In genomic region chr1:161045749-161046573, GRCh38 we compare ENCODE assay signal across 8 cellular contexts. TPM values are rescaled to one million over a fixed set of nuclear protein-coding genes. Genes with fewer than 3 reads are reported as not detected.
A peak's percentile ranks its signal among the peaks of the same experiment; 100 is the strongest.
DNase-seq lines count a peak whose midpoint lies in the region; ATAC-seq and TF ChIP-seq lines count a peak whose summit lies in the region.

USF1 (minus strand) TSS chr1:161045977; CDS start chr1:161043275, 2,702 bp downstream.

- H3K4me3 ChIP-seq in RWPE2 (ENCODE audit: severe bottlenecking), result peak within 1 kb of the TSS; percentile 62

- no peaks in the 10 kb centered on the region for H3K9me3 ChIP-seq in RWPE2 (ENCODE audit: severe bottlenecking)

- no peaks in the 10 kb centered on the region for H3K9me3 Mint-ChIP-seq in activated T-helper 2 cell treated with anti-CD3 and anti-CD28 coated beads, Interferon-gamma antibody, Interleukin-2, Interleukin-4, amounts not matched to agents 10 μg/mL and 5 μg/mL and 100 μg/mL, durations not matched to agents 14 hours and 24 hours and 36 hours
- H3K9me3 Mint-ChIP-seq in natural killer cell treated with Interleukin-12 subunit alpha and Interleukin-12 subunit beta and Interleukin-15 and Interleukin-18, amount 100 ng/mL, for 72 hours, result no peaks in the 10 kb centered on the region

- intact Hi-C loops in activated T-helper 2 cell treated with anti-CD3 and anti-CD28 coated beads, Interferon-gamma antibody, Interleukin-2, Interleukin-4, amounts not matched to agents 10 μg/mL and 5 μg/mL and 100 μg/mL, durations not matched to agents 14 hours and 24 hours and 36 hours (cut with micrococcal nuclease), result loop anchor here (1.0 to 5.0 kb wide), 4 partner anchors 22 to 86 kb away; partner anchors contain the start of genes DEDD, NIT1 and PFDN2

- no peaks in the 10 kb centered on the region for H3K27me3 ChIP-seq in RWPE2 (ENCODE audit: insufficient read depth, poor library complexity, severe bottlenecking)

- H3K4me3 Mint-ChIP-seq in activated T-helper 2 cell treated with anti-CD3 and anti-CD28 coated beads, Interferon-gamma antibody, Interleukin-2, Interleukin-4, amounts not matched to agents 10 μg/mL and 5 μg/mL and 100 μg/mL, durations not matched to agents 14 hours and 24 hours and 36 hours (ENCODE audit: low read depth), result peak within 1 kb of the TSS; percentile 95
- peak within 1 kb of the TSS; percentile 99 for H3K4me3 Mint-ChIP-seq in natural killer cell treated with Interleukin-12 subunit alpha and Interleukin-12 subunit beta and Interleukin-15 and Interleukin-18, amount 100 ng/mL, for 72 hours

- peaks cover 7% of the 10 kb centered on the region for H3K4me1 ChIP-seq in RWPE2 (ENCODE audit: insufficient read depth, poor library complexity, severe bottlenecking)

- H3K36me3 ChIP-seq in RWPE2 (ENCODE audit: low read depth), result peaks cover 21% of the 10 kb centered on the region

- ATAC-seq in RWPE2 (ENCODE audit: low read depth), result peak; percentile 84
- peak; percentile 91 to 94 for ATAC-seq in natural killer cell treated with Interleukin-12 subunit alpha and Interleukin-12 subunit beta and Interleukin-15 and Interleukin-18, amount 100 ng/mL, for 72 hours
- peak; percentile 77 for ATAC-seq in stimulated activated naive CD8-positive, alpha-beta T cell treated with anti-CD3 and anti-CD28 coated beads, Interleukin-15, Interleukin-2, amounts not matched to agents 100 U/mL and 50 U/mL, for 24 hours

- H3K27me3 Mint-ChIP-seq in activated T-helper 2 cell treated with anti-CD3 and anti-CD28 coated beads, Interferon-gamma antibody, Interleukin-2, Interleukin-4, amounts not matched to agents 10 μg/mL and 5 μg/mL and 100 μg/mL, durations not matched to agents 14 hours and 24 hours and 36 hours (ENCODE audit: low read depth), result no peaks in the 10 kb centered on the region
- no peaks in the 10 kb centered on the region for H3K27me3 Mint-ChIP-seq in natural killer cell treated with Interleukin-12 subunit alpha and Interleukin-12 subunit beta and Interleukin-15 and Interleukin-18, amount 100 ng/mL, for 72 hours

- H3K4me1 Mint-ChIP-seq in activated T-helper 2 cell treated with anti-CD3 and anti-CD28 coated beads, Interferon-gamma antibody, Interleukin-2, Interleukin-4, amounts not matched to agents 10 μg/mL and 5 μg/mL and 100 μg/mL, durations not matched to agents 14 hours and 24 hours and 36 hours (ENCODE audit: low read depth), result peaks cover 33% of the 10 kb centered on the region
- H3K4me1 Mint-ChIP-seq in natural killer cell treated with Interleukin-12 subunit alpha and Interleukin-12 subunit beta and Interleukin-15 and Interleukin-18, amount 100 ng/mL, for 72 hours (ENCODE audit: low read depth in 2 of 2), result peaks cover 49 to 55% of the 10 kb centered on the region in 2 donors

- H3K27ac Mint-ChIP-seq in activated T-helper 2 cell treated with anti-CD3 and anti-CD28 coated beads, Interferon-gamma antibody, Interleukin-2, Interleukin-4, amounts not matched to agents 10 μg/mL and 5 μg/mL and 100 μg/mL, durations not matched to agents 14 hours and 24 hours and 36 hours, result peak within 1 kb of the TSS; percentile 100
- H3K27ac Mint-ChIP-seq in natural killer cell treated with Interleukin-12 subunit alpha and Interleukin-12 subunit beta and Interleukin-15 and Interleukin-18, amount 100 ng/mL, for 72 hours, result peak within 1 kb of the TSS; percentile 95 to 97

- TF ChIP-seq CTCF in RWPE2 (IDR thresholded peaks at IDR 0.05; ENCODE audit: poor library complexity, severe bottlenecking), result no peak

- H3K27ac ChIP-seq in RWPE2 (ENCODE audit: poor library complexity, severe bottlenecking), result peak within 1 kb of the TSS; percentile 74

- H3K36me3 Mint-ChIP-seq in activated T-helper 2 cell treated with anti-CD3 and anti-CD28 coated beads, Interferon-gamma antibody, Interleukin-2, Interleukin-4, amounts not matched to agents 10 μg/mL and 5 μg/mL and 100 μg/mL, durations not matched to agents 14 hours and 24 hours and 36 hours (ENCODE audit: low read depth), result peaks cover 65% of the 10 kb centered on the region
- peaks cover 37% of the 10 kb centered on the region for H3K36me3 Mint-ChIP-seq in natural killer cell treated with Interleukin-12 subunit alpha and Interleukin-12 subunit beta and Interleukin-15 and Interleukin-18, amount 100 ng/mL, for 72 hours

- peak; percentile 97 for DNase-seq in Daoy (ENCODE audit: low read depth)
- DNase-seq in H4 (ENCODE audit: low spot score), result peak; percentile 94
- DNase-seq in LoVo (ENCODE audit: low spot score), result peak; percentile 95
- DNase-seq in RWPE2 (ENCODE audit: low spot score), result peak; percentile 89
- DNase-seq in activated T-helper 2 cell treated with anti-CD3 and anti-CD28 coated beads, Interferon-gamma antibody, Interleukin-2, Interleukin-4, amounts not matched to agents 10 μg/mL and 5 μg/mL and 100 μg/mL, durations not matched to agents 14 hours and 24 hours and 36 hours (ENCODE audit: low spot score), result peak; percentile 92
- DNase-seq in fibroblast of peridontal ligament (ENCODE audit: extremely low read depth), result peak; percentile 95
- DNase-seq in natural killer cell treated with Interleukin-12 subunit alpha and Interleukin-12 subunit beta and Interleukin-15 and Interleukin-18, amount 100 ng/mL, for 72 hours (ENCODE audit: low spot score), result peak; percentile 93
- peak; percentile 92 for DNase-seq in stimulated activated naive CD8-positive, alpha-beta T cell treated with anti-CD3 and anti-CD28 coated beads, Interleukin-15, Interleukin-2, amounts not matched to agents 100 U/mL and 50 U/mL, for 24 hours

RNA-seq across cellular contexts. Expression of gene USF1, which starts in this region (rescaled TPM):
- total RNA-seq in Daoy (2014; rRNA removed; shearing (Covaris generic)), result 78.4 and 89.1 TPM in 2 replicates
- total RNA-seq in H4 (2014; rRNA removed; shearing (Covaris generic)), result 57.7 and 60.3 TPM in 2 replicates
- total RNA-seq in activated T-helper 2 cell treated with anti-CD3 and anti-CD28 coated beads, Interferon-gamma antibody, Interleukin-2, Interleukin-4, amounts not matched to agents 10 μg/mL and 5 μg/mL and 100 μg/mL, durations not matched to agents 14 hours and 24 hours and 36 hours, result 49.1 and 53.2 TPM in 2 replicates
- total RNA-seq in natural killer cell treated with Interleukin-12 subunit alpha and Interleukin-12 subunit beta and Interleukin-15 and Interleukin-18, amount 100 ng/mL, for 72 hours, result 10 to 100 TPM; 72.2 to 77.4 TPM

Comparison
In these comparisons a context has a peak if more than half of its experiments do, and no peak if none do; other contexts are left out.
1. Peak in every context shown above with its lines: DNase-seq, ATAC-seq, H3K4me3 ChIP-seq and H3K27ac ChIP-seq.